Comparison of ENCODE assay signal across 19 cellular contexts in the genomic region with DNA sequence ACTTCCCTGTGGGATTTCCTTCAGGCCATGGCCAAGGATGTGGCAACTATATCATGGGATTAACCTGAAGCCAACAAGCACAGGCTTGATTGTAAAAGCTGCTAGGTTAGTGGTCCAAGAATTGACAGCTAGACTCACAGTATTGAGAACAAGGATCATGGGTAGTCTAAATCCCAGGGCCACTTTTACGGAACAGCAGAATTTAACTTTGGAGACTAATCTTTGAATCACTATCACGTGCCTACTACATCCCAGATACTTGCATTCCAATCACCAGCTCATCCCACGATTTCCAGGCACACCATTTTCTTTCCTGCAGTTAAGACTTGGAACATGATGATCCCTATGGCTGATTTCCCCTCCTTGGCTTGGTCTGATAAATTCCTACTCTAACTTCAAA.
DNase-seq lines count a peak whose midpoint lies in the region; ATAC-seq, FAIRE-seq and TF ChIP-seq lines count a peak whose summit lies in the region.
"Had no signal": no experiment of that assay in that cellular context is flagged by ENCODE, and none has a peak within 500 bp of the region (broad histone marks: within the 10 kb centered on the region; RNA-seq: fewer than 3 reads in every experiment).

No MANE protein-coding gene starts in this region.

- H3K9me2 ChIP-seq in SK-N-SH: no peaks in the 10 kb centered on the region

- POLR2A ChIA-PET in SK-N-SH (lab: Yijun Ruan, JAX): no interaction called here
- POLR2A ChIA-PET in RWPE1 (lab: Yijun Ruan, JAX; ENCODE audit: low non-redundant PET): no interaction called here

- no peak overlapping the region for H3K4me2 ChIP-seq in SK-N-SH
- H3K4me2 ChIP-seq: smooth muscle cell had no signal

- no peaks in the 10 kb centered on the region for H3K9me3 ChIP-seq in SK-N-SH
- no peaks in the 10 kb centered on the region for H3K9me3 ChIP-seq in small intestine (ENCODE audit: control insufficient read depth, low read depth)
- H3K9me3 ChIP-seq: heart right ventricle had no signal

- peak overlapping the region; percentile 43; the same call in 1 of the 2 replicates for H2AFZ ChIP-seq in SK-N-SH (ENCODE audit: low read depth)

- no peaks in the 10 kb centered on the region for H3F3A ChIP-seq in SK-N-SH (replicated peaks; ENCODE audit: insufficient read depth)

- H3K27ac ChIP-seq in SK-N-SH (ENCODE audit: low read depth in 2 of 2, low read length in 1 of 2): no peak overlapping the region; a peak in 1 of 4 replicates
- H3K27ac ChIP-seq in RWPE1: no peak overlapping the region
- no peak overlapping the region for H3K27ac ChIP-seq in small intestine (ENCODE audit: low read depth in 1 of 2, low read length in 1 of 2)
- H3K27ac ChIP-seq: 22Rv1, heart right ventricle had no signal

- TF ChIP-seq EP300 in SK-N-SH (IDR thresholded peaks at IDR 0.05; ENCODE audit: borderline replicate concordance in 1 of 2, low read depth in 1 of 2, low read length in 1 of 2): no peak

- H3K9ac ChIP-seq in SK-N-SH: no peak overlapping the region

- no peak for TF ChIP-seq CTCF in SK-N-SH (IDR thresholded peaks at IDR 0.05)
- no peak for TF ChIP-seq CTCF in RWPE1 (conservative IDR thresholded peaks at IDR 0.05; ENCODE audit: low read depth)
- no peak for TF ChIP-seq CTCF in fibroblast of pulmonary artery (IDR thresholded peaks at IDR 0.05; ENCODE audit: low read length, missing control alignments)

- H3K27me3 ChIP-seq in SK-N-SH (ENCODE audit: insufficient read depth) (no peaks in the 10 kb centered on the region), small intestine (ENCODE audit: control insufficient read depth in 2 of 2, insufficient read depth in 2 of 2, low read length in 2 of 2) (no peaks in the 10 kb centered on the region)
- H3K27me3 ChIP-seq: heart right ventricle had no signal

- DNase-seq in SK-N-SH: no peak
- peak; percentile 29 for DNase-seq in RWPE1 (ENCODE audit: low spot score)
- DNase-seq in fibroblast of pulmonary artery (ENCODE audit: low read depth): peak; percentile 32
- DNase-seq in small intestine: no peak
- no peak for DNase-seq in erythroblast (lab: John Stamatoyannopoulos, UW)
- no peak for DNase-seq in activated CD4-positive, alpha-beta T cell treated with anti-CD3 and anti-CD28 coated beads, Interleukin-2, amount 50 U/mL, for 48 hours
- DNase-seq: activated CD4-positive, alpha-beta T cell treated with anti-CD3 and anti-CD28 coated beads for 48 hours; activated gamma-delta T cell treated with Interleukin-2 at 50 U/mL for 16 hours; heart right ventricle; MM.1S; NCI-H1694; NCI-H2227 treated with DMSO at 0.1 percent for 48 hours; stimulated activated CD4-positive, alpha-beta T cell treated with anti-CD3 and anti-CD28 coated beads, Interleukin-4, amount 100 ng/mL, for 24 hours; substantia nigra had no signal

- whole genome bisulfite sequencing in SK-N-SH (ENCODE audit: low lambda C conversion rate): 19% methylated on average over 3 of the region's 3 CpGs
- 44 to 68% (median 66%) methylated on average over 3 of the region's 3 CpGs for WGBS in small intestine, 3 donors

- H3K4me1 ChIP-seq in SK-N-SH (ENCODE audit: control insufficient read depth in 1 of 2, insufficient read depth in 2 of 2, low read depth in 1 of 2, low read length in 1 of 2) (no peaks in the 10 kb centered on the region), small intestine (ENCODE audit: control insufficient read depth in 2 of 2, insufficient read depth in 1 of 2, low read depth in 1 of 2, low read length in 1 of 2) (no peaks in the 10 kb centered on the region)

- no peaks in the 10 kb centered on the region for H4K20me1 ChIP-seq in SK-N-SH (ENCODE audit: insufficient read depth)

- H3K79me2 ChIP-seq in SK-N-SH (ENCODE audit: insufficient read depth): no peaks in the 10 kb centered on the region

- no peak for TF ChIP-seq POLR2A in erythroblast (IDR thresholded peaks at IDR 0.05; ENCODE audit: low read length)

- FAIRE-seq in small intestine (lab: Jason Lieb, UNC): no peak

- CTCF ChIA-PET in SK-N-SH (lab: Yijun Ruan, JAX) (no interaction called here), RWPE1 (lab: Yijun Ruan, JAX) (no interaction called here)

- H3K36me3 ChIP-seq in SK-N-SH (replicated peaks in 1 of 2; ENCODE audit: control insufficient read depth in 1 of 2, insufficient read depth in 2 of 2, low read length in 1 of 2): no peaks in the 10 kb centered on the region
- no peaks in the 10 kb centered on the region for H3K36me3 ChIP-seq in small intestine (ENCODE audit: control insufficient read depth in 2 of 2, insufficient read depth in 2 of 2, low read length in 2 of 2)
- H3K36me3 ChIP-seq: heart right ventricle had no signal

- H3K4me3 ChIP-seq in SK-N-SH (ENCODE audit: low read depth in 2 of 2, low read length in 1 of 2): no peak overlapping the region
- H3K4me3 ChIP-seq in fibroblast of pulmonary artery (replicated peaks; ENCODE audit: low read depth, low read length): no peak overlapping the region
- H3K4me3 ChIP-seq in small intestine (ENCODE audit: low read depth in 1 of 2, low read length in 2 of 2): no peak overlapping the region
- H3K4me3 ChIP-seq: heart right ventricle, smooth muscle cell had no signal

- ATAC-seq in SK-N-SH treated with all-trans-retinoic acid at 6 μM for 48 hours: no peak; the same call in 2 of the 3 replicates
- no peak for ATAC-seq in GM19351 (IDR thresholded peaks at IDR 0.05; ENCODE audit: unreplicated experiment)
- ATAC-seq: heart right ventricle, Panc1 had no signal

- TF ChIP-seq RAD21 in SK-N-SH (IDR thresholded peaks at IDR 0.05; ENCODE audit: low read length): no peak

TF ChIP-seq in SK-N-SH, 30 proteins besides CTCF, POLR2A, EP300 and RAD21:
- TF ChIP-seq SIN3A (IDR thresholded peaks at IDR 0.05; ENCODE audit: borderline replicate concordance, low read depth, low read length) (no peak), USF1 (IDR thresholded peaks at IDR 0.05; ENCODE audit: borderline replicate concordance, low read depth) (0 out of 2 replicates have a peak, but pooled peaks have one; percentile 24), ELF1 (IDR thresholded peaks at IDR 0.05) (no peak), POLR2AphosphoS5 (IDR thresholded peaks at IDR 0.05; ENCODE audit: low read depth, low read length) (no peak)

TF ChIP-seq in SK-N-SH treated with all-trans-retinoic acid at 6 μM for 48 hours, 23 proteins besides CTCF, POLR2A, EP300 and RAD21:
- no peak for TF ChIP-seq POU6F1 (CRISPR knock-in tag; IDR thresholded peaks at IDR 0.05; ENCODE audit: borderline replicate concordance, low read depth)
- TF ChIP-seq ARNTL (CRISPR knock-in tag; IDR thresholded peaks at IDR 0.05; ENCODE audit: borderline replicate concordance, low read depth): no peak
- no peak for TF ChIP-seq ZFP30 (CRISPR knock-in tag; IDR thresholded peaks at IDR 0.05)
- no peak for TF ChIP-seq ZNF8 (CRISPR knock-in tag; IDR thresholded peaks at IDR 0.05)
- TF ChIP-seq ZFP3 (CRISPR knock-in tag; IDR thresholded peaks at IDR 0.05): no peak
- no peak for TF ChIP-seq PPARA (CRISPR knock-in tag; IDR thresholded peaks at IDR 0.05; ENCODE audit: borderline replicate concordance)
- TF ChIP-seq, protein P1, sequence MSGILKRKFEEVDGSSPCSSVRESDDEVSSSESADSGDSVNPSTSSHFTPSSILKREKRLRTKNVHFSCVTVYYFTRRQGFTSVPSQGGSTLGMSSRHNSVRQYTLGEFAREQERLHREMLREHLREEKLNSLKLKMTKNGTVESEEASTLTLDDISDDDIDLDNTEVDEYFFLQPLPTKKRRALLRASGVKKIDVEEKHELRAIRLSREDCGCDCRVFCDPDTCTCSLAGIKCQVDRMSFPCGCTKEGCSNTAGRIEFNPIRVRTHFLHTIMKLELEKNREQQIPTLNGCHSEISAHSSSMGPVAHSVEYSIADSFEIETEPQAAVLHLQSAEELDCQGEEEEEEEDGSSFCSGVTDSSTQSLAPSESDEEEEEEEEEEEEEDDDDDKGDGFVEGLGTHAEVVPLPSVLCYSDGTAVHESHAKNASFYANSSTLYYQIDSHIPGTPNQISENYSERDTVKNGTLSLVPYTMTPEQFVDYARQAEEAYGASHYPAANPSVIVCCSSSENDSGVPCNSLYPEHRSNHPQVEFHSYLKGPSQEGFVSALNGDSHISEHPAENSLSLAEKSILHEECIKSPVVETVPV (CRISPR knock-in tag; IDR thresholded peaks at IDR 0.05): no peak
- no peak for TF ChIP-seq GLIS3 (CRISPR knock-in tag; IDR thresholded peaks at IDR 0.05)

Comparison
In these comparisons a context has a peak if more than half of its experiments do, and no peak if none do; other contexts are left out.
1. DNase-seq: peak in RWPE1 (single experiment) and fibroblast of pulmonary artery (single experiment); none in SK-N-SH (single experiment), small intestine (single experiment), erythroblast (0 of 2) and activated CD4-positive, alpha-beta T cell treated with anti-CD3 and anti-CD28 coated beads, Interleukin-2, amount 50 U/mL, for 48 hours (0 of 2).